Comparison of ENCODE assay signal across 14 cellular contexts in genomic region chr12:60335765-60336164, GRCh38.
DNase-seq lines count a peak whose midpoint lies in the region; ATAC-seq and TF ChIP-seq lines count a peak whose summit lies in the region.
"Had no signal": no experiment of that assay in that cellular context is flagged by ENCODE, and none has a peak within 500 bp of the region (broad histone marks: within the 10 kb centered on the region; RNA-seq: fewer than 3 reads in every experiment).

No MANE protein-coding gene starts in this region.

- no peaks in the 10 kb centered on the region for H3K36me3 ChIP-seq in uterus
- H3K36me3 ChIP-seq: tibial nerve had no signal

- TF ChIP-seq POLR2A in uterus (IDR thresholded peaks at IDR 0.05) = no peak

- intact Hi-C loops in dorsolateral prefrontal cortex (cut with DNase I) (no loop called here), uterus (cut with DNase I; ENCODE audit: low total_unique reads) (no loop called here)

- peak; percentile 18 for DNase-seq in GM03348 (ENCODE audit: low spot score)
- DNase-seq in NCI-H748 treated with DMSO at 0.1 percent for 48 hours (lab: John Stamatoyannopoulos, UW) = peak; percentile 27
- peak; percentile 2 for DNase-seq in pulmonary artery endothelial cell (ENCODE audit: low read depth, low spot score)
- no peak for DNase-seq in COLO668 (lab: John Stamatoyannopoulos, UW; ENCODE audit: unreplicated experiment)
- DNase-seq in dorsolateral prefrontal cortex = no peak
- no peak for DNase-seq in uterus
- DNase-seq: activated CD4-positive, alpha-beta T cell treated with anti-CD3 and anti-CD28 coated beads, Interleukin-2, amount 10 ng/mL, durations not matched to agents 24 days and 14 days; DND-41; erythroblast; NCI-H146; stimulated activated CD4-positive, alpha-beta T cell treated with anti-CD3 and anti-CD28 coated beads, Interleukin-12 subunit alpha, Interleukin-12 subunit beta, amount 100 ng/mL, for 4 hours had no signal

- H3K9me3 ChIP-seq in uterus = no peaks in the 10 kb centered on the region
- H3K9me3 ChIP-seq: tibial nerve had no signal

- TF ChIP-seq CTCF in dorsolateral prefrontal cortex (IDR thresholded peaks at IDR 0.05 in 54 of 56, conservative IDR thresholded peaks at IDR 0.05 in 2 of 56; ENCODE audit: low read depth in 1 of 56, partially characterized antibody in 56 of 56) = no peak
- no peak for TF ChIP-seq CTCF in uterus (IDR thresholded peaks at IDR 0.05)

- H3K27ac ChIP-seq in dorsolateral prefrontal cortex = no peak overlapping the region
- no peak overlapping the region for H3K27ac ChIP-seq in uterus
- H3K27ac ChIP-seq: tibial nerve had no signal

- ATAC-seq in esophagus mucosa (peak; percentile 82), HG03521 (IDR thresholded peaks at IDR 0.05; ENCODE audit: unreplicated experiment) (no peak)

- H3K4me3 ChIP-seq in dorsolateral prefrontal cortex = no peak overlapping the region
- no peak overlapping the region for H3K4me3 ChIP-seq in uterus
- H3K4me3 ChIP-seq: tibial nerve had no signal

- H3K4me1 ChIP-seq in uterus = no peaks in the 10 kb centered on the region
- H3K4me1 ChIP-seq: tibial nerve had no signal

- no peaks in the 10 kb centered on the region for H3K27me3 ChIP-seq in dorsolateral prefrontal cortex
- no peaks in the 10 kb centered on the region for H3K27me3 ChIP-seq in uterus
- H3K27me3 ChIP-seq: tibial nerve had no signal

Comparison
In these comparisons a context has a peak if more than half of its experiments do, and no peak if none do; other contexts are left out.
1. DNase-seq: peak in GM03348 (single experiment), NCI-H748 treated with DMSO at 0.1 percent for 48 hours (single experiment) and pulmonary artery endothelial cell (single experiment); none in COLO668 (single experiment), dorsolateral prefrontal cortex (0 of 10) and uterus (0 of 2).